In genomic region chr1:220527279-220528048, GRCh38 we compare ENCODE assay signal across 8 cellular contexts. TPM values are rescaled to one million over a fixed set of nuclear protein-coding genes. Genes with fewer than 3 reads are reported as not detected.
DNase-seq lines count a peak whose midpoint lies in the region; ATAC-seq and TF ChIP-seq lines count a peak whose summit lies in the region.

No MANE protein-coding gene starts in this region.

- H3K36me3 ChIP-seq in GM06990 (ENCODE audit: control insufficient read depth, insufficient read depth, low read length), result no peaks in the 10 kb centered on the region

- H3K27me3 Mint-ChIP-seq in naive thymus-derived CD8-positive, alpha-beta T cell, result peaks cover 41 to 80% (median 61%) of the 10 kb centered on the region in 5 donors

- H3K27ac ChIP-seq in VCaP, result peak overlapping the region; percentile 95

- H3K4me3 Mint-ChIP-seq in naive thymus-derived CD8-positive, alpha-beta T cell, result peak overlapping the region; percentile 63 to 94 (median 86)

- H3K4me3 ChIP-seq in GM06990 (replicated peaks; ENCODE audit: low read depth, low read length), result peak overlapping the region; percentile 83

- ATAC-seq in HG03025 (IDR thresholded peaks at IDR 0.05; ENCODE audit: low FRiP score, unreplicated experiment), result peak; percentile 33
- ATAC-seq in naive thymus-derived CD8-positive, alpha-beta T cell, result no peak
- no peak for ATAC-seq in HG03135 (IDR thresholded peaks at IDR 0.05; ENCODE audit: unreplicated experiment)
- ATAC-seq in HG03457 (IDR thresholded peaks at IDR 0.05; ENCODE audit: unreplicated experiment), result no peak

- peak overlapping the region in 1 of 10 donors; percentile 63 for H3K27ac Mint-ChIP-seq in naive thymus-derived CD8-positive, alpha-beta T cell

- H3K27me3 ChIP-seq in GM06990 (replicated peaks; ENCODE audit: control insufficient read depth, insufficient read depth, low read length), result peaks cover 2% of the 10 kb centered on the region; the same call in 1 of the 2 replicates

- peak; percentile 6 for DNase-seq in GM06990 (ENCODE audit: extremely low read depth, insufficient read length)
- peak; percentile 13 for DNase-seq in fibroblast of peridontal ligament (ENCODE audit: extremely low read depth)
- DNase-seq in naive thymus-derived CD8-positive, alpha-beta T cell, result peak in 1 of 10 donors; percentile 1
- DNase-seq in KBM-7, result no peak

- TF ChIP-seq CTCF in GM06990 (IDR thresholded peaks at IDR 0.05; ENCODE audit: insufficient read depth, low read length, poor library complexity, severe bottlenecking) (no peak), VCaP (conservative IDR thresholded peaks at IDR 0.05) (no peak)

- peaks cover 0 to 8% (median 6%) of the 10 kb centered on the region in 3 donors for H3K36me3 Mint-ChIP-seq in naive thymus-derived CD8-positive, alpha-beta T cell

- POLR2A ChIA-PET in naive thymus-derived CD8-positive, alpha-beta T cell (lab: Charles Lee), result no interaction called here

- in situ Hi-C loops in KBM-7 (cut with MboI; ENCODE audit: low pct_unique_long_range_greater_than_20kb, low sequenced_read_pairs), result no loop called here

- H3K9me3 Mint-ChIP-seq in naive thymus-derived CD8-positive, alpha-beta T cell, result peaks cover 0 to 11% (median 0%) of the 10 kb centered on the region in 9 donors

- H3K4me1 Mint-ChIP-seq in naive thymus-derived CD8-positive, alpha-beta T cell, result peaks cover 12 to 20% (median 18%) of the 10 kb centered on the region in 4 donors

RNA-seq across cellular contexts. Expression of gene MARK1, which starts 0.5 kb away (rescaled TPM):
- total RNA-seq in naive thymus-derived CD8-positive, alpha-beta T cell, result not detected
- polyA plus RNA-seq in naive thymus-derived CD8-positive, alpha-beta T cell, result not detected
